ENCODE assay signal across 15 cellular contexts in the genomic region with DNA sequence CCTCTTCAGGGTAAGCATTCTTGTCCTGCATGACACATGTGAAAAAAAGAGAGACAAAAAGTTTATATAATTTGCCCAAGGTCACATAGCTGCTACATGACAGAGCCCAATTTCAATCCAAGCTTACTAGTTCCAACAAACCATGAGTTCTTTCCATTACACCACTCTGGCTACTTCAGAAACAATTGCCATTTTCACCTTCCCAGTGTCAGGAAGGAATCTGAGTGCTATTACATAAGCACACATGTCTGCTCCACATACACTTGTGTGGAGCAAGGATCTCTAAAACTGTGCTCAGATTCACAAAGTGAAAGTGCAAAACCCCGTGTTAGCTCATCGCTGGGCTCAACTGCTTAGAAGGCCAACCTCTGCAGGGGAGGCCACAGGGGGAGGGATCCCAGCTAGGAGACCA.
DNase-seq lines count a peak whose midpoint lies in the region; ATAC-seq and TF ChIP-seq lines count a peak whose summit lies in the region.
"Had no signal": no experiment of that assay in that cellular context is flagged by ENCODE, and none has a peak within 500 bp of the region (broad histone marks: within the 10 kb centered on the region; RNA-seq: fewer than 3 reads in every experiment).

No MANE protein-coding gene starts in this region.

- no peak overlapping the region for H2BK120ac ChIP-seq in IMR-90 (ENCODE audit: low read depth, low read length)

- H3K4me2 ChIP-seq in IMR-90 (ENCODE audit: low read depth, low read length) = peak overlapping the region; percentile 68

- H3K9ac ChIP-seq in IMR-90 (ENCODE audit: low read depth, low read length) = no peak overlapping the region

- no peak overlapping the region for H3K56ac ChIP-seq in IMR-90 (ENCODE audit: extremely low read depth, insufficient read depth, low read length)

- H4K8ac ChIP-seq in IMR-90 (ENCODE audit: low read depth in 2 of 2, low read length in 2 of 2) = no peak overlapping the region

- H3K27ac Mint-ChIP-seq in osteocyte (ENCODE audit: unreplicated experiment) (peak overlapping the region; percentile 92), endothelial cell (ENCODE audit: unreplicated experiment) (no peak overlapping the region)
- H3K27ac Mint-ChIP-seq: activated CD4-positive, alpha-beta T cell treated with anti-CD3 and anti-CD28 coated beads, Interleukin-2, amount 10 ng/mL, durations not matched to agents 24 days and 14 days; B cell; progenitor cell of endocrine pancreas had no signal

- in situ Hi-C loops in IMR-90 (cut with MboI; ENCODE audit: low sequenced_read_pairs) = no loop called here

- no peak overlapping the region for H2BK15ac ChIP-seq in IMR-90 (ENCODE audit: low read depth, low read length)

- no peak overlapping the region for H2AFZ ChIP-seq in ACC112 (ENCODE audit: low read length, unreplicated experiment)
- peak overlapping the region; percentile 2 for H2AFZ ChIP-seq in IMR-90 (replicated peaks; ENCODE audit: low read length, poor library complexity)

- H3K27me3 ChIP-seq in ACC112 (ENCODE audit: insufficient read depth, low read length) = no peaks in the 10 kb centered on the region
- no peaks in the 10 kb centered on the region for H3K27me3 ChIP-seq in IMR-90 (ENCODE audit: control insufficient read depth, insufficient read depth, low read length)
- no peaks in the 10 kb centered on the region for H3K27me3 ChIP-seq in esophagus (ENCODE audit: control insufficient read depth in 1 of 2, insufficient read depth in 2 of 2, low read length in 2 of 2)
- H3K27me3 ChIP-seq in uterus = no peaks in the 10 kb centered on the region
- H3K27me3 ChIP-seq: testis had no signal

- H3K27ac ChIP-seq in ACC112 (ENCODE audit: low read depth, low read length) (no peak overlapping the region), IMR-90 (ENCODE audit: insufficient read depth, low read length) (peak overlapping the region; percentile 61; the same call in 1 of the 2 replicates), esophagus (ENCODE audit: low read depth in 2 of 2, low read length in 1 of 2) (peak overlapping the region; percentile 30 to 52), uterus (no peak overlapping the region)

- H3K4me3 ChIP-seq in ACC112 (ENCODE audit: low read depth, low read length) = peak overlapping the region; percentile 49; the same call in 1 of the 2 replicates
- H3K4me3 ChIP-seq in IMR-90 (ENCODE audit: insufficient read depth, low read depth, low read length) = peak overlapping the region; percentile 1; the same call in 1 of the 2 replicates
- no peak overlapping the region for H3K4me3 ChIP-seq in esophagus (ENCODE audit: low read depth in 1 of 2, low read length in 2 of 2)
- no peak overlapping the region for H3K4me3 ChIP-seq in uterus
- H3K4me3 ChIP-seq: testis had no signal

- H3K14ac ChIP-seq in IMR-90 (replicated peaks; ENCODE audit: low read depth, low read length) = no peak overlapping the region

- peak overlapping the region; percentile 3; the same call in 1 of the 2 replicates for H3K18ac ChIP-seq in IMR-90 (ENCODE audit: low read depth, low read length)

- peak; percentile 52 for DNase-seq in IMR-90
- no peak for DNase-seq in osteocyte (ENCODE audit: extremely low spot score, unreplicated experiment)
- DNase-seq in stimulated activated CD4-positive, alpha-beta T cell treated with anti-CD3 and anti-CD28 coated beads, Interleukin-2, amount 100 ng/mL, for 48 hours = no peak
- DNase-seq in uterus = no peak
- no peak for DNase-seq in endothelial cell (ENCODE audit: low spot score)
- DNase-seq: activated CD4-positive, alpha-beta T cell treated with anti-CD3 and anti-CD28 coated beads, Interleukin-2, amount 10 ng/mL, durations not matched to agents 24 days and 14 days; cerebellar nuclear complex; NCI-H2081 treated with DMSO at 0.1 percent for 48 hours; T-helper 1 cell; testis had no signal

- CTCF ChIA-PET in IMR-90 (lab: Yijun Ruan, JAX) = no interaction called here

- H2BK20ac ChIP-seq in IMR-90 (ENCODE audit: low read depth, low read length) = no peak overlapping the region

- no peaks in the 10 kb centered on the region for H3K79me1 ChIP-seq in IMR-90 (ENCODE audit: low read depth in 1 of 2, low read length in 2 of 2)

- intact Hi-C loops in IMR-90 (cut with micrococcal nuclease) (no loop called here), uterus (cut with DNase I; ENCODE audit: low total_unique reads) (no loop called here)

- H3K4me3 Mint-ChIP-seq in osteocyte (ENCODE audit: unreplicated experiment) (no peak overlapping the region), endothelial cell (ENCODE audit: unreplicated experiment) (no peak overlapping the region)
- H3K4me3 Mint-ChIP-seq: activated CD4-positive, alpha-beta T cell treated with anti-CD3 and anti-CD28 coated beads, Interleukin-2, amount 10 ng/mL, durations not matched to agents 24 days and 14 days; B cell had no signal

- POLR2A ChIA-PET in IMR-90 (lab: Charles Lee; ENCODE audit: unreplicated experiment) = no interaction called here

- H3K27me3 Mint-ChIP-seq in osteocyte (ENCODE audit: unreplicated experiment) = no peaks in the 10 kb centered on the region
- no peaks in the 10 kb centered on the region for H3K27me3 Mint-ChIP-seq in endothelial cell (ENCODE audit: unreplicated experiment)
- H3K27me3 Mint-ChIP-seq: progenitor cell of endocrine pancreas had no signal

- no peak overlapping the region for H2AK5ac ChIP-seq in IMR-90 (ENCODE audit: low read depth, low read length)

- no peak for TF ChIP-seq RAD21 in IMR-90 (IDR thresholded peaks at IDR 0.05; ENCODE audit: low read length)

- peaks cover 13% of the 10 kb centered on the region for H3K9me3 Mint-ChIP-seq in osteocyte (ENCODE audit: unreplicated experiment)
- H3K9me3 Mint-ChIP-seq in endothelial cell (ENCODE audit: unreplicated experiment) = no peaks in the 10 kb centered on the region
- H3K9me3 Mint-ChIP-seq: activated CD4-positive, alpha-beta T cell treated with anti-CD3 and anti-CD28 coated beads, Interleukin-2, amount 10 ng/mL, durations not matched to agents 24 days and 14 days had no signal

- TF ChIP-seq CTCF in IMR-90 (conservative IDR thresholded peaks at IDR 0.05; ENCODE audit: low read depth, low read length) (no peak), osteocyte (IDR thresholded peaks at IDR 0.05) (no peak), uterus (IDR thresholded peaks at IDR 0.05) (no peak), endothelial cell (IDR thresholded peaks at IDR 0.05; ENCODE audit: unreplicated experiment) (no peak)

- H3K4me1 ChIP-seq in ACC112 (ENCODE audit: control insufficient read depth, insufficient read depth, low read length, unreplicated experiment) (peaks cover 3% of the 10 kb centered on the region), IMR-90 (ENCODE audit: control insufficient read depth, insufficient read depth, low read length) (no peaks in the 10 kb centered on the region; the same call in 1 of the 2 replicates), esophagus (ENCODE audit: control insufficient read depth in 2 of 2, insufficient read depth in 2 of 2, low read length in 1 of 2) (peaks cover 0 to 2% of the 10 kb centered on the region in 2 donors), uterus (no peaks in the 10 kb centered on the region)

- H3K79me2 ChIP-seq in ACC112 (ENCODE audit: control insufficient read depth, insufficient read depth, low read length, unreplicated experiment) = no peaks in the 10 kb centered on the region

- dilution Hi-C loops in IMR-90 (cut with HindIII; ENCODE audit: low sequenced_read_pairs, unreplicated experiment) = no loop called here

- H2AK9ac ChIP-seq in IMR-90 (replicated peaks; ENCODE audit: low read depth, low read length, poor library complexity) = no peak overlapping the region

- BruUV-seq in IMR-90 (replicated peaks; lab: Mats Ljungman, UMichigan) = no TSS peak

- no peaks in the 10 kb centered on the region for H3K9me3 ChIP-seq in IMR-90 (ENCODE audit: control insufficient read depth, insufficient read depth, low read length)
- no peaks in the 10 kb centered on the region for H3K9me3 ChIP-seq in esophagus (ENCODE audit: control insufficient read depth in 2 of 2, insufficient read depth in 1 of 2, low read depth in 1 of 2, low read length in 1 of 2)
- H3K9me3 ChIP-seq in uterus = no peaks in the 10 kb centered on the region
- H3K9me3 ChIP-seq: testis had no signal

- 0% methylated on average over 2 of the region's 2 CpGs; no CpG with 5 or more reads in 1 of the 2 experiments for WGBS in IMR-90 (ENCODE audit: extremely low coverage in 2 of 2, insufficient read length in 1 of 2), 2 experiments
- 57% methylated on average over 2 of the region's 2 CpGs for WGBS in esophagus, 2 donors

- H4K20me1 ChIP-seq in IMR-90 (ENCODE audit: insufficient read depth, low read length) = no peaks in the 10 kb centered on the region

- no peak overlapping the region; the same call in 1 of the 2 replicates for H4K91ac ChIP-seq in IMR-90 (ENCODE audit: insufficient read depth, low read depth, low read length)

- no peak overlapping the region for H2BK5ac ChIP-seq in IMR-90 (ENCODE audit: low read depth, low read length, poor library complexity, severe bottlenecking)

- TF ChIP-seq POLR2A in IMR-90 (IDR thresholded peaks at IDR 0.05; ENCODE audit: low read depth, low read length) = no peak
- no peak for TF ChIP-seq POLR2A in uterus (IDR thresholded peaks at IDR 0.05)

- H3K9me1 ChIP-seq in IMR-90 (ENCODE audit: insufficient read depth, low read length) = no peaks in the 10 kb centered on the region; the same call in 1 of the 2 replicates

- H3K36me3 ChIP-seq in ACC112 (ENCODE audit: insufficient read depth, low read length) = no peaks in the 10 kb centered on the region
- no peaks in the 10 kb centered on the region for H3K36me3 ChIP-seq in IMR-90 (ENCODE audit: control insufficient read depth, insufficient read depth, low read length)
- no peaks in the 10 kb centered on the region for H3K36me3 ChIP-seq in esophagus (ENCODE audit: control insufficient read depth in 2 of 2, insufficient read depth in 2 of 2, low read length in 1 of 2)
- no peaks in the 10 kb centered on the region for H3K36me3 ChIP-seq in uterus

- ATAC-seq in IMR-90 (ENCODE audit: low read depth) (peak; percentile 75), GM19467 (IDR thresholded peaks at IDR 0.05; ENCODE audit: unreplicated experiment) (no peak)

- no peak overlapping the region for H3K4ac ChIP-seq in IMR-90 (ENCODE audit: low read depth, low read length)

- H4K5ac ChIP-seq in IMR-90 (ENCODE audit: low read depth, low read length) = no peak overlapping the region; the same call in 1 of the 2 replicates

- H3K4me1 Mint-ChIP-seq in osteocyte (ENCODE audit: unreplicated experiment) (peaks cover 27% of the 10 kb centered on the region), endothelial cell (ENCODE audit: unreplicated experiment) (no peaks in the 10 kb centered on the region)
- H3K4me1 Mint-ChIP-seq: activated CD4-positive, alpha-beta T cell treated with anti-CD3 and anti-CD28 coated beads, Interleukin-2, amount 10 ng/mL, durations not matched to agents 24 days and 14 days; B cell had no signal

- H3K23ac ChIP-seq in IMR-90 (ENCODE audit: low read depth, low read length) = no peak overlapping the region

- peaks cover 16% of the 10 kb centered on the region for H3K36me3 Mint-ChIP-seq in osteocyte (ENCODE audit: unreplicated experiment)
- H3K36me3 Mint-ChIP-seq in endothelial cell (ENCODE audit: low read depth, unreplicated experiment) = no peaks in the 10 kb centered on the region

TF ChIP-seq in IMR-90, 13 proteins besides CTCF, POLR2A, EP300 and RAD21 (continues in another document):
- TF ChIP-seq RCOR1 (IDR thresholded peaks at IDR 0.05; ENCODE audit: insufficient replicate concordance, low read length) (no peak), MAFK (IDR thresholded peaks at IDR 0.05; ENCODE audit: low read depth, low read length) (no peak)

Comparison
In these comparisons a context has a peak if more than half of its experiments do, and no peak if none do; other contexts are left out.
1. H3K27ac ChIP-seq: peak in IMR-90 (single experiment) and esophagus (2 of 2); none in ACC112 (single experiment) and uterus (0 of 2).
2. H3K4me3 ChIP-seq: peak in ACC112 (single experiment) and IMR-90 (single experiment); none in esophagus (0 of 2) and uterus (0 of 2).